Comparison of ENCODE assay signal across 8 cellular contexts in genomic region chr2:38665854-38666577, GRCh38. TPM values are rescaled to one million over a fixed set of nuclear protein-coding genes. Genes with fewer than 3 reads are reported as not detected.
DNase-seq lines count a peak whose midpoint lies in the region; ATAC-seq, FAIRE-seq and TF ChIP-seq lines count a peak whose summit lies in the region.

Gene GALM, plus strand, starts transcription at chr2:38666114. Its CDS starts 48 bp downstream, at chr2:38666162.

- no peaks in the 10 kb centered on the region; the same call in 1 of the 2 replicates for H4K20me1 ChIP-seq in HepG2 (ENCODE audit: insufficient read depth, low read length)

- ATAC-seq in GM21447 (IDR thresholded peaks at IDR 0.05; ENCODE audit: unreplicated experiment) (peak; percentile 49), HepG2 (peak; percentile 94), GM21528 (IDR thresholded peaks at IDR 0.05; ENCODE audit: low FRiP score, unreplicated experiment) (no peak)
- peak; percentile 32 for ATAC-seq in activated CD4-positive, alpha-beta T cell treated with anti-CD3 and anti-CD28 coated beads for 36 hours

- in situ Hi-C loops in HepG2 (cut with HindIII; ENCODE audit: extremely low pct_ligation_motif_present, low pct_unique_long_range_greater_than_20kb) = loop anchor here (5.0 kb wide), 1 partner anchor 64 kb away; the partner anchor contains the start of gene HNRNPLL

- H3K27ac Mint-ChIP-seq in activated CD4-positive, alpha-beta T cell treated with anti-CD3 and anti-CD28 coated beads for 36 hours = peak within 1 kb of the TSS; percentile 99

- H3K9me3 ChIP-seq in ectodermal cell (ENCODE audit: control insufficient read depth, low read length) = no peaks in the 10 kb centered on the region
- H3K9me3 ChIP-seq in HepG2 (ENCODE audit: low read length) = no peaks in the 10 kb centered on the region

- H3K79me2 ChIP-seq in HepG2 (ENCODE audit: insufficient read depth, low read length) = peaks cover 48% of the 10 kb centered on the region

- H3K27me3 Mint-ChIP-seq in activated CD4-positive, alpha-beta T cell treated with anti-CD3 and anti-CD28 coated beads for 36 hours = no peaks in the 10 kb centered on the region

- H3K4me1 Mint-ChIP-seq in activated CD4-positive, alpha-beta T cell treated with anti-CD3 and anti-CD28 coated beads for 36 hours = peaks cover 67% of the 10 kb centered on the region

- CTCF ChIA-PET in BJ (lab: Yijun Ruan, JAX) = interaction anchor here (0.6 to 1.4 kb wide), 3 partner anchors 16 to 63 kb away, joined by 3 to 4 read pairs (median 4); no protein-coding TSS in a partner anchor
- CTCF ChIA-PET in activated CD4-positive, alpha-beta T cell treated with anti-CD3 and anti-CD28 coated beads for 36 hours (lab: Charles Lee) = interaction anchor here (0.7 to 4.1 kb wide), 15 partner anchors 13 to 109 kb away, joined by 3 to 29 read pairs (median 5); partner anchors contain the start of gene HNRNPLL
- CTCF ChIA-PET in HepG2 (lab: Yijun Ruan, JAX; ENCODE audit: low intra/inter-chr PET ratio, low total read pairs) = interaction anchor here (2.5 kb wide), 1 partner anchor 63 kb away, joined by 9 read pairs; the partner anchor contains the start of gene HNRNPLL

- no peaks in the 10 kb centered on the region for H3K9me3 Mint-ChIP-seq in activated CD4-positive, alpha-beta T cell treated with anti-CD3 and anti-CD28 coated beads for 36 hours (ENCODE audit: low read depth)

- DNase-seq in BJ (ENCODE audit: low read depth) (peak; percentile 69), MV-4-11 (lab: John Stamatoyannopoulos, UW) (peak; percentile 89), HepG2 (ENCODE audit: low spot score) (peak; percentile 99)
- DNase-seq in activated CD4-positive, alpha-beta T cell treated with anti-CD3 and anti-CD28 coated beads for 36 hours = peak; percentile 77
- DNase-seq in stimulated activated CD4-positive, alpha-beta T cell treated with anti-CD3 and anti-CD28 coated beads, Interleukin-4, amount 100 ng/mL, for 24 hours = peak; percentile 69

- H3K36me3 ChIP-seq in BJ (ENCODE audit: control insufficient read depth, insufficient read depth, low read length) (no peaks in the 10 kb centered on the region), ectodermal cell (ENCODE audit: control insufficient read depth, insufficient read depth, low read length) (no peaks in the 10 kb centered on the region), HepG2 (replicated peaks in 1 of 2; ENCODE audit: control insufficient read depth in 1 of 2, insufficient read depth in 2 of 2, low read length in 2 of 2) (no peaks in the 10 kb centered on the region)

- H3K4me3 ChIP-seq in BJ (ENCODE audit: low read depth, low read length) (peak within 1 kb of the TSS; percentile 41), ectodermal cell (ENCODE audit: insufficient read depth, low read depth, low read length) (peak within 1 kb of the TSS; percentile 56), HepG2 (replicated peaks in 1 of 3; ENCODE audit: insufficient read depth in 1 of 3, low read depth in 2 of 3, low read length in 3 of 3) (peak within 1 kb of the TSS; percentile 70 to 90 (median 85))

- intact Hi-C loops in activated CD4-positive, alpha-beta T cell treated with anti-CD3 and anti-CD28 coated beads for 36 hours (cut with DNase I, micrococcal nuclease) = loop anchor here (2.0 to 10.0 kb wide), 6 partner anchors 17 to 463 kb away; partner anchors contain the start of genes ATL2 (in 1 of the 2) and SOS1 (in 1 of the 2)
- intact Hi-C loops in HepG2 (cut with micrococcal nuclease; ENCODE audit: unreplicated experiment) = loop anchor here (1.0 to 2.0 kb wide), 2 partner anchors 39 to 63 kb away; no protein-coding TSS in a partner anchor

- peak within 1 kb of the TSS; percentile 77 for H3K9ac ChIP-seq in HepG2 (ENCODE audit: insufficient read depth, low read depth, low read length)

- no TSS peak for BruUV-seq in HepG2 (replicated peaks; lab: Mats Ljungman, UMichigan)

- peak within 1 kb of the TSS; percentile 83 for H2AFZ ChIP-seq in HepG2 (ENCODE audit: low read length)

- H3K36me3 Mint-ChIP-seq in activated CD4-positive, alpha-beta T cell treated with anti-CD3 and anti-CD28 coated beads for 36 hours (ENCODE audit: low read depth) = peaks cover 24% of the 10 kb centered on the region

- H3K4me2 ChIP-seq in HepG2 (ENCODE audit: low read depth, low read length) = peak within 1 kb of the TSS; percentile 99

- H3K27ac ChIP-seq in ectodermal cell (ENCODE audit: insufficient read depth, low read depth, low read length, poor library complexity, severe bottlenecking) = no peak within 1 kb of the TSS
- H3K27ac ChIP-seq in HepG2 (ENCODE audit: extremely low read length, insufficient read depth, low read length) = peak within 1 kb of the TSS; percentile 88

- WGBS in ectodermal cell, 2 experiments = 2 to 3% methylated on average over 27 of the region's 27 CpGs
- 1% methylated on average over 24 of the region's 27 CpGs for WGBS in HepG2 (ENCODE audit: low lambda C conversion rate)

- H3K4me1 ChIP-seq in ectodermal cell (ENCODE audit: control insufficient read depth, insufficient read depth, low read length) (peaks cover 6% of the 10 kb centered on the region), HepG2 (ENCODE audit: insufficient read depth, low read length) (peaks cover 52% of the 10 kb centered on the region)

- POLR2A ChIA-PET in BJ (lab: Charles Lee) = no interaction called here
- POLR2A ChIA-PET in activated CD4-positive, alpha-beta T cell treated with anti-CD3 and anti-CD28 coated beads for 36 hours (lab: Charles Lee) = interaction anchor here (0.7 to 2.5 kb wide), 10 partner anchors 10 to 86 kb away, joined by 3 to 34 read pairs (median 4); partner anchors contain the start of genes HNRNPLL and SRSF7
- POLR2A ChIA-PET in HepG2 (lab: Yijun Ruan, JAX) = interaction anchor here (0.8 to 4.0 kb wide), 20 partner anchors 11 to 85 kb away, joined by 3 to 48 read pairs (median 8); partner anchors contain the start of genes HNRNPLL and SRSF7

- H3K27me3 ChIP-seq in BJ (ENCODE audit: control insufficient read depth, insufficient read depth, low read length) = no peaks in the 10 kb centered on the region
- H3K27me3 ChIP-seq in ectodermal cell (ENCODE audit: control insufficient read depth, insufficient read depth, low read length, poor library complexity, severe bottlenecking) = no peaks in the 10 kb centered on the region
- H3K27me3 ChIP-seq in HepG2 (ENCODE audit: control insufficient read depth in 1 of 2, insufficient read depth in 2 of 2, low read length in 2 of 2) = no peaks in the 10 kb centered on the region; a peak in 1 of 5 replicates

- TF ChIP-seq RAD21 in HepG2 (CRISPR knock-in tag; IDR thresholded peaks at IDR 0.05) = no peak

- TF ChIP-seq CTCF in BJ (IDR thresholded peaks at IDR 0.05; ENCODE audit: insufficient read depth, low read depth, low read length) (no peak), HepG2 (CRISPR knock-in tag; IDR thresholded peaks at IDR 0.05) (0 out of 2 replicates have a peak, but pooled peaks have one; percentile 15)

- TF ChIP-seq EP300 in HepG2 (IDR thresholded peaks at IDR 0.05; ENCODE audit: low read depth in 2 of 2, low read length in 2 of 2) = peak in 1 of 2 experiments; percentile 24; a peak in 2 of 4 replicates
- 0 out of 2 replicates have a peak, but pooled peaks have one; percentile 15 for TF ChIP-seq EP300 in HepG2 (CRISPR knock-in tag; IDR thresholded peaks at IDR 0.05; ENCODE audit: borderline replicate concordance)

- TF ChIP-seq POLR2A in HepG2 (IDR thresholded peaks at IDR 0.05; ENCODE audit: insufficient read depth in 1 of 2, low read depth in 2 of 2, low read length in 2 of 2) = peak; percentile 93 to 99

- peak within 1 kb of the TSS; percentile 89 for H3K4me3 Mint-ChIP-seq in activated CD4-positive, alpha-beta T cell treated with anti-CD3 and anti-CD28 coated beads for 36 hours

- FAIRE-seq in HepG2 (lab: Jason Lieb, UNC) = peak; percentile 99

TF ChIP-seq in HepG2, 621 proteins besides CTCF, POLR2A, EP300 and RAD21 (continues in another document):
- no peak for TF ChIP-seq ZNF234 (CRISPR knock-in tag; conservative IDR thresholded peaks at IDR 0.05)

RNA-seq across cellular contexts. Expression of gene GALM, which starts in this region (rescaled TPM):
- polyA plus RNA-seq in BJ (2011; rRNA removed) (9.6 and 10.1 TPM in 2 replicates), HepG2 (2011; rRNA removed) (60.3 and 65.5 TPM in 2 replicates)
- polyA minus RNA-seq in BJ (2011; rRNA and poly(A)+ RNA removed) = 2.8 and 6.8 TPM in 2 replicates
- total RNA-seq in activated CD4-positive, alpha-beta T cell treated with anti-CD3 and anti-CD28 coated beads for 36 hours = 10 to 100 TPM; 56.0 to 57.8 TPM
- polyA plus RNA-seq in ectodermal cell (2013, experiment 1 of 4) = 9.2 TPM
- polyA plus RNA-seq in ectodermal cell (2013, experiment 2 of 4) = 9.9 TPM
- 7.8 TPM for polyA plus RNA-seq in ectodermal cell (2013, experiment 3 of 4)
- 9.0 TPM for polyA plus RNA-seq in ectodermal cell (2013, experiment 4 of 4)
- 90.0 and 114 TPM in 2 replicates for total RNA-seq in HepG2 (2016; rRNA removed; fragmentation: Illumina TruSeq; extraction: Trizol)
- total RNA-seq in HepG2 (2016; cell fraction: cytosol; rRNA removed; fragmentation: Illumina TruSeq; extraction: Trizol; ENCODE audit: low read depth) = 23.4 and 25.3 TPM in 2 replicates
- total RNA-seq in HepG2 (2016; cell fraction: insoluble cytoplasmic fraction; rRNA removed; fragmentation: Illumina TruSeq; extraction: Trizol) = 97.4 and 121 TPM in 2 replicates
- total RNA-seq in HepG2 (2016; cell fraction: membrane; rRNA removed; fragmentation: Illumina TruSeq; extraction: Trizol) = 42.3 and 46.2 TPM in 2 replicates
- total RNA-seq in HepG2 (2016; cell fraction: nucleus; rRNA removed; fragmentation: Illumina TruSeq; extraction: Trizol) = 40.2 and 41.1 TPM in 2 replicates
- 55.9 and 67.8 TPM in 2 replicates for polyA plus RNA-seq in HepG2 (2011; cell fraction: cytosol; rRNA removed)
- polyA plus RNA-seq in HepG2 (2011; cell fraction: nucleus; rRNA removed) = 18.3 and 26.1 TPM in 2 replicates
- polyA plus RNA-seq in HepG2 (2012) = 53.1 and 67.0 TPM in 2 replicates
- polyA plus RNA-seq in HepG2 (2016; cell fraction: cytosol; fragmentation: Illumina TruSeq; extraction: Trizol; ENCODE audit: low read depth) = 17.3 and 18.5 TPM in 2 replicates
- polyA plus RNA-seq in HepG2 (2016; cell fraction: insoluble cytoplasmic fraction; fragmentation: Illumina TruSeq; extraction: Trizol; ENCODE audit: low read depth) = 102 TPM in 2 replicates
- polyA plus RNA-seq in HepG2 (2016; cell fraction: membrane; fragmentation: Illumina TruSeq; extraction: Trizol; ENCODE audit: low read depth) = 25.4 and 26.1 TPM in 2 replicates
- polyA plus RNA-seq in HepG2 (2016; cell fraction: nucleus; fragmentation: Illumina TruSeq; extraction: Trizol; ENCODE audit: insufficient read depth, low read depth) = 43.2 and 47.8 TPM in 2 replicates
- 20.6 and 67.6 TPM in 2 replicates for polyA minus RNA-seq in HepG2 (2011; rRNA and poly(A)+ RNA removed; ENCODE audit: low replicate concordance)
- 37.5 and 41.1 TPM in 2 replicates for polyA minus RNA-seq in HepG2 (2011; cell fraction: cytosol; rRNA and poly(A)+ RNA removed)
- 40.4 and 46.2 TPM in 2 replicates for polyA minus RNA-seq in HepG2 (2011; cell fraction: nucleus; rRNA and poly(A)+ RNA removed)
